Comparison of ENCODE assay signal across 11 cellular contexts in genomic region chr1:232574867-232575523, GRCh38. TPM values are rescaled to one million over a fixed set of nuclear protein-coding genes. Genes with fewer than 3 reads are reported as not detected.
DNase-seq lines count a peak whose midpoint lies in the region; ATAC-seq and TF ChIP-seq lines count a peak whose summit lies in the region.
"Had no signal": no experiment of that assay in that cellular context is flagged by ENCODE, and none has a peak within 500 bp of the region (broad histone marks: within the 10 kb centered on the region; RNA-seq: fewer than 3 reads in every experiment).

No MANE protein-coding gene starts in this region.

- H3K4me1 Mint-ChIP-seq in WTC11 (peaks cover 71% of the 10 kb centered on the region), progenitor cell of endocrine pancreas (ENCODE audit: low read depth) (peaks cover 60% of the 10 kb centered on the region)

- H3K79me2 ChIP-seq in GM23248 (ENCODE audit: insufficient read depth), result no peaks in the 10 kb centered on the region

- CTCF ChIA-PET in WTC11 (lab: Charles Lee), result no interaction called here

- H3K27me3 ChIP-seq in GM23248 (replicated peaks; ENCODE audit: insufficient read depth), result no peaks in the 10 kb centered on the region
- H3K27me3 ChIP-seq in foreskin keratinocyte, result no peaks in the 10 kb centered on the region
- no peaks in the 10 kb centered on the region for H3K27me3 ChIP-seq in testis

- TF ChIP-seq CTCF in WTC11 (IDR thresholded peaks at IDR 0.05), result no peak
- TF ChIP-seq CTCF in foreskin keratinocyte (conservative IDR thresholded peaks at IDR 0.05), result no peak
- no peak for TF ChIP-seq CTCF in progenitor cell of endocrine pancreas (IDR thresholded peaks at IDR 0.05; ENCODE audit: unreplicated experiment)
- TF ChIP-seq CTCF in testis (IDR thresholded peaks at IDR 0.05), result no peak

- ATAC-seq in WTC11 (no peak), foreskin keratinocyte (peak; percentile 81), GM18520 (IDR thresholded peaks at IDR 0.05; ENCODE audit: unreplicated experiment) (no peak)
- ATAC-seq: T-cell had no signal

- H3F3A ChIP-seq in GM23248 (ENCODE audit: insufficient read depth), result no peaks in the 10 kb centered on the region

- peak overlapping the region; percentile 42; the same call in 1 of the 2 replicates for H3K27ac Mint-ChIP-seq in WTC11
- H3K27ac Mint-ChIP-seq in progenitor cell of endocrine pancreas, result peak overlapping the region; percentile 15

- POLR2A ChIA-PET in WTC11 (lab: Charles Lee), result no interaction called here

- no peaks in the 10 kb centered on the region for H3K4me1 ChIP-seq in GM23248 (ENCODE audit: insufficient read depth)
- peaks cover 4% of the 10 kb centered on the region for H3K4me1 ChIP-seq in foreskin keratinocyte
- H3K4me1 ChIP-seq in testis, result no peaks in the 10 kb centered on the region

- H4K20me1 ChIP-seq in GM23248 (ENCODE audit: insufficient read depth), result no peaks in the 10 kb centered on the region

- H3K9me3 ChIP-seq in GM23248 (ENCODE audit: low read depth) (no peaks in the 10 kb centered on the region), testis (no peaks in the 10 kb centered on the region)

- WGBS in GM23248 (ENCODE audit: low coverage in 1 of 2, low lambda C conversion rate in 2 of 2, missing lambda C conversion rate in 2 of 2), 2 experiments, result 83 to 85% methylated on average over 11 of the region's 11 CpGs
- WGBS in testis, 2 donors, result 90 to 91% methylated on average over 11 of the region's 11 CpGs

- H3K36me3 ChIP-seq in GM23248 (ENCODE audit: low read depth), result no peaks in the 10 kb centered on the region
- H3K36me3 ChIP-seq in testis (ENCODE audit: low read depth, missing control alignments), result no peaks in the 10 kb centered on the region

- H3K9me3 Mint-ChIP-seq in WTC11 (no peaks in the 10 kb centered on the region), progenitor cell of endocrine pancreas (ENCODE audit: low read depth) (no peaks in the 10 kb centered on the region)
- H3K9me3 Mint-ChIP-seq: T-cell had no signal

- in situ Hi-C loops in GM23248 (cut with MboI), result no loop called here

- no peak overlapping the region for H2AFZ ChIP-seq in GM23248

- H3K36me3 Mint-ChIP-seq in WTC11 (no peaks in the 10 kb centered on the region), progenitor cell of endocrine pancreas (ENCODE audit: insufficient read depth) (peaks cover 6% of the 10 kb centered on the region)
- H3K36me3 Mint-ChIP-seq: T-cell had no signal

- H3K9me2 ChIP-seq in GM23248 (ENCODE audit: insufficient read depth), result no peaks in the 10 kb centered on the region

- H3K4me3 ChIP-seq in GM23248, result no peak overlapping the region
- H3K4me3 ChIP-seq in testis, result no peak overlapping the region

- DNase-seq in GM23248 (peak; percentile 32), WTC11 (ENCODE audit: low spot score) (no peak), foreskin keratinocyte (peak; percentile 50 to 65), progenitor cell of endocrine pancreas (ENCODE audit: low spot score, unreplicated experiment) (no peak), testis (no peak), NCI-H2107 treated with DMSO at 0.1 percent for 48 hours (lab: John Stamatoyannopoulos, UW; ENCODE audit: unreplicated experiment) (no peak)
- no peak for DNase-seq in stimulated activated naive CD4-positive, alpha-beta T cell treated with Interleukin-2 at 50 U/mL for 16 hours (lab: John Stamatoyannopoulos, UW)
- DNase-seq: effector memory CD4-positive, alpha-beta T cell; NCI-H774; T-cell had no signal

- no peak overlapping the region for H3K9ac ChIP-seq in GM23248

- H3K27me3 Mint-ChIP-seq in WTC11 (ENCODE audit: low read depth), result no peaks in the 10 kb centered on the region; the same call in 1 of the 2 replicates
- H3K27me3 Mint-ChIP-seq in progenitor cell of endocrine pancreas, result no peaks in the 10 kb centered on the region
- H3K27me3 Mint-ChIP-seq: T-cell had no signal

- no peak overlapping the region for H3K4me3 Mint-ChIP-seq in WTC11
- H3K4me3 Mint-ChIP-seq in progenitor cell of endocrine pancreas (ENCODE audit: low read depth), result no peak overlapping the region
- H3K4me3 Mint-ChIP-seq: T-cell had no signal

- H3K4me2 ChIP-seq in GM23248 (ENCODE audit: unreplicated experiment), result no peak overlapping the region

- H3K27ac ChIP-seq in GM23248 (no peak overlapping the region), foreskin keratinocyte (no peak overlapping the region), testis (no peak overlapping the region)

- intact Hi-C loops in testis (cut with DNase I; ENCODE audit: low total_unique reads), result no loop called here

- TF ChIP-seq POLR2A in testis (IDR thresholded peaks at IDR 0.05), result no peak

TF ChIP-seq in WTC11, 78 proteins besides CTCF, POLR2A, EP300 and RAD21:
- TF ChIP-seq ZNF281 (CRISPR knock-in tag; IDR thresholded peaks at IDR 0.05), result no peak
- TF ChIP-seq FOXJ3 (CRISPR knock-in tag; IDR thresholded peaks at IDR 0.05; ENCODE audit: borderline replicate concordance), result no peak
- no peak for TF ChIP-seq ZMAT4 (CRISPR knock-in tag; IDR thresholded peaks at IDR 0.05)
- no peak for TF ChIP-seq SP1 (CRISPR knock-in tag; conservative IDR thresholded peaks at IDR 0.05)
- TF ChIP-seq GRHL2 (CRISPR knock-in tag; IDR thresholded peaks at IDR 0.05; ENCODE audit: insufficient replicate concordance, severe bottlenecking), result no peak
- TF ChIP-seq ZNF512 (CRISPR knock-in tag; IDR thresholded peaks at IDR 0.05; ENCODE audit: borderline replicate concordance), result no peak
- no peak for TF ChIP-seq JAZF1 (CRISPR knock-in tag; IDR thresholded peaks at IDR 0.05)
- TF ChIP-seq NFATC4 (CRISPR knock-in tag; IDR thresholded peaks at IDR 0.05), result no peak
- no peak for TF ChIP-seq HMGA2 (CRISPR knock-in tag; IDR thresholded peaks at IDR 0.05)

RNA-seq across cellular contexts. Expression of gene SIPA1L2, which starts 54.9 kb away (rescaled TPM):
- total RNA-seq in GM23248 (2014; rRNA removed; shearing (Covaris generic)), result 4.4 and 5.9 TPM in 2 replicates
- polyA plus RNA-seq in GM23248 (2016; fragmentation: Nextera tagmentation; extraction: Ambion mirVana) (0.82 and 1.1 TPM in 2 replicates), foreskin keratinocyte (0.20 and 0.26 TPM in 2 replicates), testis (ENCODE audit: insufficient read depth, low read depth, low replicate concordance) (19.5 TPM)
- total RNA-seq in WTC11 (2021) (10.9 to 14.3 TPM (median 11.6 TPM) in 3 replicates), foreskin keratinocyte (1.2 and 1.3 TPM in 2 replicates), progenitor cell of endocrine pancreas (37.6 and 41.0 TPM in 2 replicates), testis (10 to 100 TPM; 36.1 to 43.4 TPM)

Comparison
In these comparisons a context has a peak if more than half of its experiments do, and no peak if none do; other contexts are left out.
1. DNase-seq: peak in GM23248 (single experiment) and foreskin keratinocyte (2 of 2); none in WTC11 (single experiment), progenitor cell of endocrine pancreas (single experiment), testis (single experiment), NCI-H2107 treated with DMSO at 0.1 percent for 48 hours (single experiment) and stimulated activated naive CD4-positive, alpha-beta T cell treated with Interleukin-2 at 50 U/mL for 16 hours (single experiment).